Comparison of ENCODE assay signal across 8 cellular contexts in the genomic region with DNA sequence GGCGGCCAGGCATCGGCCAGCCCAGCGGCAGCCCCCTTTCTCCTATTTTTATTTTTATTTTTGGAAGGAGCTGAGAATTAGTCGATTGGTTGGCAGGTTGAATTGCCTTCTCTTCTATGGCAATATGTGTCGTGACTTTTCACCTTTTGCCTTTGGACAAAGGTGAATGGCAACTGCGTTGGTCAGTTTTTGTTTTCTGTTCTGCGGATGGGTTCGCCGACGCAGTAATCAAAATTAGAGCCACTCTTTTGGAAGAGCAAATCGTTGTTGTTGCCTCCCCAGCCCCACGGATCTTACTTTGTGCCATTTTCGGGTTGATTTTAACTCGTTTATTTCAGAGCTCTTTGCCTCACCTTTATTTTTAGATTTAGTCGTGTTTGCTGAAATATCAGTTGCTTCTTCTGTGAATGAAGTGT. TPM values are rescaled to one million over a fixed set of nuclear protein-coding genes. Genes with fewer than 3 reads are reported as not detected.
DNase-seq lines count a peak whose midpoint lies in the region; ATAC-seq, FAIRE-seq and TF ChIP-seq lines count a peak whose summit lies in the region.

No MANE protein-coding gene starts in this region.

- no peaks in the 10 kb centered on the region for H3K36me3 Mint-ChIP-seq in activated naive CD8-positive, alpha-beta T cell

- peak overlapping the region; percentile 60 to 65 for H3K4me3 ChIP-seq in kidney (ENCODE audit: low read length in 2 of 2)
- peak overlapping the region; percentile 44 to 55 for H3K4me3 ChIP-seq in small intestine (ENCODE audit: low read depth in 1 of 2, low read length in 2 of 2)

- no peak overlapping the region for H3K27ac ChIP-seq in kidney (ENCODE audit: low read depth in 2 of 2, low read length in 2 of 2)
- H3K27ac ChIP-seq in small intestine (ENCODE audit: low read depth in 1 of 2, low read length in 1 of 2), result no peak overlapping the region

- H3K9me3 ChIP-seq in kidney (ENCODE audit: control insufficient read depth in 1 of 2, low read length in 2 of 2) (no peaks in the 10 kb centered on the region), small intestine (ENCODE audit: control insufficient read depth, low read depth) (no peaks in the 10 kb centered on the region)

- H3K27me3 Mint-ChIP-seq in activated naive CD8-positive, alpha-beta T cell, result peaks cover 37% of the 10 kb centered on the region

- peak overlapping the region; percentile 13 for H3K27ac Mint-ChIP-seq in activated naive CD8-positive, alpha-beta T cell

- no peaks in the 10 kb centered on the region for H3K9me3 Mint-ChIP-seq in activated naive CD8-positive, alpha-beta T cell (ENCODE audit: low read depth)

- no peak for ATAC-seq in HG03175 (IDR thresholded peaks at IDR 0.05; ENCODE audit: unreplicated experiment)

- no peak for TF ChIP-seq CTCF in kidney (IDR thresholded peaks at IDR 0.05; ENCODE audit: borderline replicate concordance, extremely low read depth, insufficient read depth)

- DNase-seq in NCI-H1105 treated with DMSO at 0.1 percent for 48 hours (lab: John Stamatoyannopoulos, UW) (peak; percentile 7), NCI-H1105 (lab: John Stamatoyannopoulos, UW) (no peak), kidney (no peak), small intestine (no peak), SKM-1 treated with dmso at 0.1 percent for 144 hours (lab: John Stamatoyannopoulos, UW; ENCODE audit: unreplicated experiment) (no peak), NAMALWA (ENCODE audit: low spot score) (no peak)

- peak overlapping the region in 1 of 2 donors; percentile 46 for H3K9ac ChIP-seq in kidney (ENCODE audit: low read length in 2 of 2)

- H3K4me1 Mint-ChIP-seq in activated naive CD8-positive, alpha-beta T cell (ENCODE audit: low read depth), result peaks cover 28% of the 10 kb centered on the region

- no peaks in the 10 kb centered on the region for H3K36me3 ChIP-seq in kidney (ENCODE audit: control insufficient read depth in 1 of 2, insufficient read depth in 2 of 2, low read length in 2 of 2)
- H3K36me3 ChIP-seq in small intestine (ENCODE audit: control insufficient read depth in 2 of 2, insufficient read depth in 2 of 2, low read length in 2 of 2), result no peaks in the 10 kb centered on the region

- WGBS in small intestine, 3 donors, result 3 to 10% (median 7%) methylated on average over 15 of the region's 15 CpGs

- peak overlapping the region; percentile 72 for H3K4me3 Mint-ChIP-seq in activated naive CD8-positive, alpha-beta T cell

- intact Hi-C loops in kidney (cut with DNase I), result no loop called here

- peaks cover 6 to 17% of the 10 kb centered on the region in 2 donors for H3K27me3 ChIP-seq in small intestine (ENCODE audit: control insufficient read depth in 2 of 2, insufficient read depth in 2 of 2, low read length in 2 of 2)

- H3K4me1 ChIP-seq in kidney (ENCODE audit: control insufficient read depth in 1 of 2, insufficient read depth in 1 of 2, low read depth in 1 of 2, low read length in 2 of 2) (no peaks in the 10 kb centered on the region), small intestine (ENCODE audit: control insufficient read depth in 2 of 2, insufficient read depth in 1 of 2, low read depth in 1 of 2, low read length in 1 of 2) (no peaks in the 10 kb centered on the region)

- FAIRE-seq in kidney (lab: Jason Lieb, UNC), result no peak
- FAIRE-seq in small intestine (lab: Jason Lieb, UNC), result no peak

RNA-seq across cellular contexts. Expression of gene CECR2, which starts 1.5 kb away (rescaled TPM):
- 3.4 TPM for total RNA-seq in kidney
- 0.58 TPM for polyA plus RNA-seq in kidney (ENCODE audit: insufficient read depth, low read depth, low replicate concordance)
- polyA plus RNA-seq in small intestine, result under 1 TPM; under 0.01 to 0.40 (median 0.27) TPM
